Comparison of ENCODE assay signal across 17 cellular contexts in the genomic region with DNA sequence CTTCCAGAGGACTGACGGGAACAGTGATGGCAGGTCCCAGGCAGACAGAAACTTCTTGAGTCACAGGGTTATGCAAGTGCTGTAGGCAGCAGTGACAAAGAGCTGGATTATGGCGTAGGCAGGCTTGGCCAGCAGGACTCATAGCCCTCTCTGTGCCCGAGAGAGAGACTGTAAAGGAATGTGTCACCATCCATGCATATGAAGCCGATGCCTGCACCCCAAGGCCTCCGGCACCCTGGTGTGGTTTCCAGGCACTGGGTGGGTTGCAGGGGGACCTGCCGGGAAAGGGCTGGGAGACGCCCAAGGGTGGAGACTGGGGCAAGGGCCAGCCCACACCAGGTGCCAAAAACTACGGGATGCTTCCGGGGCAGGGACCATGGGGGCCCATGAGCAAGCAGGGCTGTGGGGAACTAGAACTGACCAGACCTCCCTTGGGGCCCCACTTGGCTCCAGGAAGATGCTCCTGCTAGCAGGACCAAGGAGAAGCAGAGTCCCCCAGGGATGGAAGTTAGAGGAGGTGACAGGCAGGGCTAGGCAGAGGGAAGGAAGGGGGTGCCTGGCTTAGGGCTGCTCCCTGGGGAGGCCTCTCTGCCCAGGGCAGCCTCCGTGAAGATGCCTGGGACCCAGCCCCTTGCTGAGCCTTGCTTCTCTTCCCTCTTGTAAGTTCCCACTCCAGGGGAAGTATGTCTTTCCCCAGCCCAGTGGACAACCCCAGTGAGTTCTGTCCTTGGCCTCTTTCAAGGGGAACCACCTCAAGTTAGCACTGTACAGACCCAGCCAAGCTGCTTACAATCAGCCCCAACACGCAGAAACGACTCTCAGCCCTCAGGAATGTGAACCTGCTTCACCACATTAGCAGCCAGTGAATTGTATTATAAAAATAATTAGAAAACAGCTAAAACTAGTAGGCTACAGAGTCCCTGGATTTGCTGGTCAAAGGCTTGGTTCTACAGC. TPM values are rescaled to one million over a fixed set of nuclear protein-coding genes. Genes with fewer than 3 reads are reported as not detected.
A peak's percentile ranks its signal among the peaks of the same experiment; 100 is the strongest.
DNase-seq lines count a peak whose midpoint lies in the region; ATAC-seq and TF ChIP-seq lines count a peak whose summit lies in the region.
"Had no signal": no experiment of that assay in that cellular context is flagged by ENCODE, and none has a peak within 500 bp of the region (broad histone marks: within the 10 kb centered on the region; RNA-seq: fewer than 3 reads in every experiment).

No MANE protein-coding gene starts in this region.

- no peaks in the 10 kb centered on the region for H3K9me3 ChIP-seq in gastroesophageal sphincter
- no peaks in the 10 kb centered on the region for H3K9me3 ChIP-seq in thymus (ENCODE audit: control insufficient read depth)
- H3K9me3 ChIP-seq: thyroid gland had no signal

- no peaks in the 10 kb centered on the region for H3K9me3 Mint-ChIP-seq in WTC11
- H3K9me3 Mint-ChIP-seq: HFFc6 had no signal

- POLR2A ChIA-PET in WTC11 (lab: Charles Lee), result no interaction called here

- H3K4me3 ChIP-seq in gastroesophageal sphincter (no peak overlapping the region), thymus (ENCODE audit: low read length) (no peak overlapping the region)
- H3K4me3 ChIP-seq: thyroid gland had no signal

- H3K4me1 ChIP-seq in gastroesophageal sphincter (no peaks in the 10 kb centered on the region), thymus (ENCODE audit: control insufficient read depth, insufficient read depth, low read length) (no peaks in the 10 kb centered on the region)
- H3K4me1 ChIP-seq: thyroid gland had no signal

- ATAC-seq in WTC11 (no peak), gastroesophageal sphincter (peak; percentile 16)

- H3K27ac ChIP-seq in gastroesophageal sphincter (no peak overlapping the region), thymus (ENCODE audit: low read depth) (peak overlapping the region; percentile 25)
- H3K27ac ChIP-seq: thyroid gland had no signal

- CTCF ChIA-PET in WTC11 (lab: Charles Lee), result interaction anchor here (1.1 to 1.9 kb wide), 3 partner anchors 24 to 110 kb away, joined by 3 to 6 read pairs (median 5); no protein-coding TSS in a partner anchor

- H3K27me3 ChIP-seq in gastroesophageal sphincter (peaks cover 4% of the 10 kb centered on the region), thymus (ENCODE audit: control insufficient read depth, insufficient read depth) (no peaks in the 10 kb centered on the region)
- H3K27me3 ChIP-seq: thyroid gland had no signal

- H3K27me3 Mint-ChIP-seq in WTC11 (ENCODE audit: low read depth), result no peaks in the 10 kb centered on the region; the same call in 1 of the 2 replicates

- peak overlapping the region; percentile 33 for H3K27ac Mint-ChIP-seq in WTC11
- H3K27ac Mint-ChIP-seq: HFFc6 had no signal

- no peak for TF ChIP-seq POLR2A in gastroesophageal sphincter (IDR thresholded peaks at IDR 0.05)

- DNase-seq in HPDE6-E6E7 (ENCODE audit: extremely low spot score) (peak; percentile 87), WTC11 (ENCODE audit: low spot score) (no peak), putamen (ENCODE audit: low spot score) (no peak), NCI-H2196 (lab: John Stamatoyannopoulos, UW; ENCODE audit: unreplicated experiment) (no peak)
- DNase-seq in stimulated activated CD4-positive, alpha-beta T cell treated with anti-CD3 and anti-CD28 coated beads, Interleukin-4, amount 100 ng/mL, for 24 hours, result no peak
- DNase-seq: activated CD4-positive, CD25-positive, alpha-beta regulatory T cell treated with anti-CD3 and anti-CD28 coated beads, Interleukin-2, amount 50 U/mL, for 72 hours; activated naive CD4-positive, alpha-beta T cell; dermis blood vessel endothelial cell; DMS79; HFFc6; hippocampal formation; NCI-H1105 treated with DMSO at 0.1 percent for 48 hours; occipital lobe; thyroid gland had no signal

- H3K36me3 ChIP-seq in gastroesophageal sphincter (no peaks in the 10 kb centered on the region), thymus (ENCODE audit: control insufficient read depth, insufficient read depth) (no peaks in the 10 kb centered on the region)
- H3K36me3 ChIP-seq: thyroid gland had no signal

- H3K4me3 Mint-ChIP-seq in WTC11, result no peak overlapping the region
- H3K4me3 Mint-ChIP-seq: CD14-positive monocyte, HFFc6 had no signal

- TF ChIP-seq CTCF in WTC11 (IDR thresholded peaks at IDR 0.05) (no peak), gastroesophageal sphincter (IDR thresholded peaks at IDR 0.05) (no peak)

- peaks cover 18% of the 10 kb centered on the region for H3K4me1 Mint-ChIP-seq in WTC11
- H3K4me1 Mint-ChIP-seq: CD14-positive monocyte had no signal

- WGBS in gastroesophageal sphincter (ENCODE audit: low coverage in 1 of 2), 2 donors, result 75% methylated on average over 5 of the region's 12 CpGs; no CpG with 5 or more reads in 1 of the 2 donors
- 96% methylated on average over 12 of the region's 12 CpGs for WGBS in thymus

- TF ChIP-seq EP300 in gastroesophageal sphincter (IDR thresholded peaks at IDR 0.05), result no peak

- H3K36me3 Mint-ChIP-seq in WTC11, result no peaks in the 10 kb centered on the region
- H3K36me3 Mint-ChIP-seq: CD14-positive monocyte had no signal

TF ChIP-seq in WTC11, 78 proteins besides CTCF, POLR2A, EP300 and RAD21 (continues in another document):
- TF ChIP-seq, protein P1, sequence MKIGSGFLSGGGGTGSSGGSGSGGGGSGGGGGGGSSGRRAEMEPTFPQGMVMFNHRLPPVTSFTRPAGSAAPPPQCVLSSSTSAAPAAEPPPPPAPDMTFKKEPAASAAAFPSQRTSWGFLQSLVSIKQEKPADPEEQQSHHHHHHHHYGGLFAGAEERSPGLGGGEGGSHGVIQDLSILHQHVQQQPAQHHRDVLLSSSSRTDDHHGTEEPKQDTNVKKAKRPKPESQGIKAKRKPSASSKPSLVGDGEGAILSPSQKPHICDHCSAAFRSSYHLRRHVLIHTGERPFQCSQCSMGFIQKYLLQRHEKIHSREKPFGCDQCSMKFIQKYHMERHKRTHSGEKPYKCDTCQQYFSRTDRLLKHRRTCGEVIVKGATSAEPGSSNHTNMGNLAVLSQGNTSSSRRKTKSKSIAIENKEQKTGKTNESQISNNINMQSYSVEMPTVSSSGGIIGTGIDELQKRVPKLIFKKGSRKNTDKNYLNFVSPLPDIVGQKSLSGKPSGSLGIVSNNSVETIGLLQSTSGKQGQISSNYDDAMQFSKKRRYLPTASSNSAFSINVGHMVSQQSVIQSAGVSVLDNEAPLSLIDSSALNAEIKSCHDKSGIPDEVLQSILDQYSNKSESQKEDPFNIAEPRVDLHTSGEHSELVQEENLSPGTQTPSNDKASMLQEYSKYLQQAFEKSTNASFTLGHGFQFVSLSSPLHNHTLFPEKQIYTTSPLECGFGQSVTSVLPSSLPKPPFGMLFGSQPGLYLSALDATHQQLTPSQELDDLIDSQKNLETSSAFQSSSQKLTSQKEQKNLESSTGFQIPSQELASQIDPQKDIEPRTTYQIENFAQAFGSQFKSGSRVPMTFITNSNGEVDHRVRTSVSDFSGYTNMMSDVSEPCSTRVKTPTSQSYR (CRISPR knock-in tag; IDR thresholded peaks at IDR 0.05), result no peak
- TF ChIP-seq, protein P2, sequence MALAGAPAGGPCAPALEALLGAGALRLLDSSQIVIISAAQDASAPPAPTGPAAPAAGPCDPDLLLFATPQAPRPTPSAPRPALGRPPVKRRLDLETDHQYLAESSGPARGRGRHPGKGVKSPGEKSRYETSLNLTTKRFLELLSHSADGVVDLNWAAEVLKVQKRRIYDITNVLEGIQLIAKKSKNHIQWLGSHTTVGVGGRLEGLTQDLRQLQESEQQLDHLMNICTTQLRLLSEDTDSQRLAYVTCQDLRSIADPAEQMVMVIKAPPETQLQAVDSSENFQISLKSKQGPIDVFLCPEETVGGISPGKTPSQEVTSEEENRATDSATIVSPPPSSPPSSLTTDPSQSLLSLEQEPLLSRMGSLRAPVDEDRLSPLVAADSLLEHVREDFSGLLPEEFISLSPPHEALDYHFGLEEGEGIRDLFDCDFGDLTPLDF (CRISPR knock-in tag; IDR thresholded peaks at IDR 0.05), result no peak
- TF ChIP-seq, protein P3, sequence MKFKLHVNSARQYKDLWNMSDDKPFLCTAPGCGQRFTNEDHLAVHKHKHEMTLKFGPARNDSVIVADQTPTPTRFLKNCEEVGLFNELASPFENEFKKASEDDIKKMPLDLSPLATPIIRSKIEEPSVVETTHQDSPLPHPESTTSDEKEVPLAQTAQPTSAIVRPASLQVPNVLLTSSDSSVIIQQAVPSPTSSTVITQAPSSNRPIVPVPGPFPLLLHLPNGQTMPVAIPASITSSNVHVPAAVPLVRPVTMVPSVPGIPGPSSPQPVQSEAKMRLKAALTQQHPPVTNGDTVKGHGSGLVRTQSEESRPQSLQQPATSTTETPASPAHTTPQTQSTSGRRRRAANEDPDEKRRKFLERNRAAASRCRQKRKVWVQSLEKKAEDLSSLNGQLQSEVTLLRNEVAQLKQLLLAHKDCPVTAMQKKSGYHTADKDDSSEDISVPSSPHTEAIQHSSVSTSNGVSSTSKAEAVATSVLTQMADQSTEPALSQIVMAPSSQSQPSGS (CRISPR knock-in tag; IDR thresholded peaks at IDR 0.05; ENCODE audit: borderline replicate concordance, low read depth), result no peak
- TF ChIP-seq SOX15 (CRISPR knock-in tag; IDR thresholded peaks at IDR 0.05) (no peak), NFYB (CRISPR knock-in tag; conservative IDR thresholded peaks at IDR 0.05; ENCODE audit: low read depth) (no peak)
- TF ChIP-seq, protein P4, sequence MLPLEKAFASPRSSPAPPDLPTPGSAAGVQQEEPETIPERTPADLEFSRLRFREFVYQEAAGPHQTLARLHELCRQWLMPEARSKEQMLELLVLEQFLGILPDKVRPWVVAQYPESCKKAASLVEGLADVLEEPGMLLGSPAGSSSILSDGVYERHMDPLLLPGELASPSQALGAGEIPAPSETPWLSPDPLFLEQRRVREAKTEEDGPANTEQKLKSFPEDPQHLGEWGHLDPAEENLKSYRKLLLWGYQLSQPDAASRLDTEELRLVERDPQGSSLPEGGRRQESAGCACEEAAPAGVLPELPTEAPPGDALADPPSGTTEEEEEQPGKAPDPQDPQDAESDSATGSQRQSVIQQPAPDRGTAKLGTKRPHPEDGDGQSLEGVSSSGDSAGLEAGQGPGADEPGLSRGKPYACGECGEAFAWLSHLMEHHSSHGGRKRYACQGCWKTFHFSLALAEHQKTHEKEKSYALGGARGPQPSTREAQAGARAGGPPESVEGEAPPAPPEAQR (CRISPR knock-in tag; IDR thresholded peaks at IDR 0.05), result no peak
- TF ChIP-seq, protein P5, sequence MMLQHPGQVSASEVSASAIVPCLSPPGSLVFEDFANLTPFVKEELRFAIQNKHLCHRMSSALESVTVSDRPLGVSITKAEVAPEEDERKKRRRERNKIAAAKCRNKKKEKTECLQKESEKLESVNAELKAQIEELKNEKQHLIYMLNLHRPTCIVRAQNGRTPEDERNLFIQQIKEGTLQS (CRISPR knock-in tag; conservative IDR thresholded peaks at IDR 0.05), result no peak

RNA-seq across cellular contexts. Expression of a gene that starts 10.5 kb away (rescaled TPM):
- total RNA-seq in WTC11 (2021) (8.1 to 9.4 TPM (median 8.6 TPM) in 3 replicates), gastroesophageal sphincter (10 to 100 TPM in 1 of 4 donors, 1 to 10 TPM in 3; 7.2 to 14.1 (median 8.9) TPM)
- polyA plus RNA-seq in thymus, result 10.5 TPM
